In the genomic region with DNA sequence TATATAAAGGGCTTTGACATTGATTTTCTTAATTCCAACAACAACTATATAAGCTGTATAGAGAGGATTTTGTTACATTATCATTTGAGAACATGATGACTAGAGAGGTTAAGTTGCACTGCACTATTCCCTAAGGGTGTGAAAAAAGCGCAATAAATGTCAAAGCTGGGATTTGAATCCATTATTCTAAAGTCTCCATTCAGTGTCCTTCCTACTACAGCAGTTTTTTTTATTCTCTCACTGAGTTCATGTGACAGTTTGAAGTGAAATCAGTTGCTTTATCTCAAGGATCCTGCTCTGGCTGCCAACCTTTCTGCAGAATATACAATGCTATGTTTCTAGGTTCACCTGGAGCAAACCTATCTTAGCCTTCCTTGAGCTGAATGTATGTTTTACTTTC, we compare ENCODE assay signal across 34 cellular contexts.
"Had no signal": no experiment of that assay in that cellular context is flagged by ENCODE, and none has a peak within 500 bp of the region (broad histone marks: within the 10 kb centered on the region; RNA-seq: fewer than 3 reads in every experiment).

No MANE protein-coding gene starts in this region.

- H3K9me3 Mint-ChIP-seq: activated CD4-positive, alpha-beta T cell treated with anti-CD3 and anti-CD28 coated beads, Interleukin-2, amount 10 ng/mL, durations not matched to agents 7 days and 5 days; activated naive CD4-positive, alpha-beta T cell treated with anti-CD3 and anti-CD28 coated beads, Interleukin-2, amount 50 U/mL, for 24 hours; activated naive CD8-positive, alpha-beta T cell treated with anti-CD3 and anti-CD28 coated beads, Interleukin-2, amount 10 ng/mL, durations not matched to agents 7 days and 5 days; activated T-cell treated with anti-CD3 and anti-CD28 coated beads, Interleukin-2, amount 50 U/mL, for 24 hours; activated T-helper 2 cell treated with anti-CD3 and anti-CD28 coated beads, Interferon-gamma antibody, Interleukin-2, Interleukin-4, amounts not matched to agents 10 μg/mL and 5 μg/mL and 100 μg/mL, durations not matched to agents 14 hours and 24 hours and 36 hours; T-helper 1 cell treated with Interleukin-12 subunit alpha and Interleukin-12 subunit beta and Interleukin-4 antibody, amounts not matched to agents 30 μg/mL and 1 μg/mL, for 36 hours; T-helper 2 cell treated with Interferon-gamma antibody and Interleukin-4, amounts not matched to agents 5 μg/mL and 100 μg/mL, for 36 hours had no signal

- ATAC-seq: activated CD4-positive, alpha-beta T cell treated with anti-CD3 and anti-CD28 coated beads for 36 hours; activated CD4-positive, CD25-positive, alpha-beta regulatory T cell treated with anti-CD3 and anti-CD28 coated beads, Interleukin-2, amount 50 U/mL, for 24 hours; activated CD8-positive, alpha-beta T cell treated with anti-CD3 and anti-CD28 coated beads, Interleukin-2, amount 10 ng/mL, durations not matched to agents 7 days and 5 days; Panc1 had no signal

- H3K4me3 Mint-ChIP-seq: activated CD4-positive, alpha-beta T cell treated with anti-CD3 and anti-CD28 coated beads for 36 hours; activated CD4-positive, alpha-beta T cell treated with anti-CD3 and anti-CD28 coated beads, Interleukin-2, amount 10 ng/mL, durations not matched to agents 7 days and 5 days; activated CD8-positive, alpha-beta T cell treated with anti-CD3 and anti-CD28 coated beads, Interleukin-2, amount 10 ng/mL, durations not matched to agents 7 days and 5 days; activated naive CD4-positive, alpha-beta T cell treated with anti-CD3 and anti-CD28 coated beads, Interleukin-2, amount 50 U/mL, for 24 hours; activated naive CD8-positive, alpha-beta T cell treated with anti-CD3 and anti-CD28 coated beads, Interleukin-2, amount 10 ng/mL, durations not matched to agents 7 days and 5 days; activated T-cell treated with anti-CD3 and anti-CD28 coated beads, Interleukin-2, amount 50 U/mL, for 24 hours; central memory CD8-positive, alpha-beta T cell; T-helper 1 cell treated with Interleukin-12 subunit alpha and Interleukin-12 subunit beta and Interleukin-4 antibody, amounts not matched to agents 30 μg/mL and 1 μg/mL, for 36 hours; T-helper 2 cell treated with Interferon-gamma antibody and Interleukin-4, amounts not matched to agents 5 μg/mL and 100 μg/mL, for 36 hours had no signal

- H3K36me3 Mint-ChIP-seq: activated naive CD4-positive, alpha-beta T cell treated with anti-CD3 and anti-CD28 coated beads, Interleukin-2, amount 50 U/mL, for 24 hours; activated naive CD8-positive, alpha-beta T cell treated with anti-CD3 and anti-CD28 coated beads, Interleukin-2, amount 10 ng/mL, durations not matched to agents 7 days and 5 days had no signal

- H3K4me1 Mint-ChIP-seq: activated CD4-positive, alpha-beta T cell treated with anti-CD3 and anti-CD28 coated beads for 36 hours; activated CD4-positive, alpha-beta T cell treated with anti-CD3 and anti-CD28 coated beads, Interleukin-2, amount 10 ng/mL, durations not matched to agents 7 days and 5 days; activated naive CD4-positive, alpha-beta T cell treated with anti-CD3 and anti-CD28 coated beads, Interleukin-2, amount 50 U/mL, for 24 hours; activated naive CD8-positive, alpha-beta T cell treated with anti-CD3 and anti-CD28 coated beads, Interleukin-2, amount 10 ng/mL, durations not matched to agents 7 days and 5 days; central memory CD8-positive, alpha-beta T cell had no signal

- H3K27me3 Mint-ChIP-seq: activated CD4-positive, alpha-beta T cell treated with anti-CD3 and anti-CD28 coated beads for 36 hours; activated CD4-positive, alpha-beta T cell treated with anti-CD3 and anti-CD28 coated beads, Interleukin-2, amount 10 ng/mL, durations not matched to agents 7 days and 5 days; activated naive CD4-positive, alpha-beta T cell treated with anti-CD3 and anti-CD28 coated beads, Interleukin-2, amount 50 U/mL, for 24 hours; activated naive CD8-positive, alpha-beta T cell treated with anti-CD3 and anti-CD28 coated beads, Interleukin-2, amount 10 ng/mL, durations not matched to agents 7 days and 5 days; activated T-cell treated with anti-CD3 and anti-CD28 coated beads, Interleukin-2, amount 50 U/mL, for 24 hours; central memory CD8-positive, alpha-beta T cell had no signal

- H3K27ac ChIP-seq: ascending aorta, cardiac muscle cell, SJCRH30, SK-N-MC had no signal

- H3K4me3 ChIP-seq: ascending aorta, cardiac muscle cell, MG63, SJCRH30, SK-N-MC had no signal

- H3K4me1 ChIP-seq: ascending aorta had no signal

- H3K36me3 ChIP-seq: ascending aorta, cardiac muscle cell, MG63, SJCRH30 had no signal

- H3K27me3 ChIP-seq: ascending aorta, cardiac muscle cell, MG63, SJCRH30 had no signal

- DNase-seq: activated CD4-positive, alpha-beta T cell treated with anti-CD3 and anti-CD28 coated beads for 36 hours; activated CD4-positive, alpha-beta T cell treated with anti-CD3 and anti-CD28 coated beads, Interleukin-2, amount 10 ng/mL, durations not matched to agents 7 days and 5 days; activated CD4-positive, alpha-beta T cell treated with anti-CD3 and anti-CD28 coated beads, Interleukin-2, amount 50 U/mL, for 48 hours; activated CD8-positive, alpha-beta T cell treated with anti-CD3 and anti-CD28 coated beads, Interleukin-2, amount 10 ng/mL, durations not matched to agents 7 days and 5 days; activated gamma-delta T cell; activated naive CD4-positive, alpha-beta T cell treated with Interleukin-2 at 50 U/mL for 16 hours; activated naive CD8-positive, alpha-beta T cell treated with anti-CD3 and anti-CD28 coated beads, Interleukin-2, amount 10 ng/mL, durations not matched to agents 7 days and 5 days; activated T-cell treated with anti-CD3 and anti-CD28 coated beads, Interleukin-2, amount 50 U/mL, for 24 hours; amygdala; Kasumi-1; KBM-7; MG63; NCI-H1048; NCI-H1105 treated with DMSO at 0.1 percent for 48 hours; NCI-H1436; NCI-H1694; NCI-H1930; NCI-H2081 treated with DMSO at 0.1 percent for 48 hours; NCI-H2171 treated with DMSO at 0.1 percent for 48 hours; NCI-H2227 treated with DMSO at 0.1 percent for 48 hours; NCI-H446 treated with DMSO at 0.1 percent for 48 hours; NCI-H524; SHP77; SJCRH30 had no signal

- H3K27ac Mint-ChIP-seq: activated CD4-positive, alpha-beta T cell treated with anti-CD3 and anti-CD28 coated beads for 36 hours; activated CD4-positive, alpha-beta T cell treated with anti-CD3 and anti-CD28 coated beads, Interleukin-2, amount 10 ng/mL, durations not matched to agents 7 days and 5 days; activated CD8-positive, alpha-beta T cell treated with anti-CD3 and anti-CD28 coated beads, Interleukin-2, amount 10 ng/mL, durations not matched to agents 7 days and 5 days; activated naive CD4-positive, alpha-beta T cell treated with anti-CD3 and anti-CD28 coated beads, Interleukin-2, amount 50 U/mL, for 24 hours; activated naive CD8-positive, alpha-beta T cell treated with anti-CD3 and anti-CD28 coated beads, Interleukin-2, amount 10 ng/mL, durations not matched to agents 7 days and 5 days; activated T-cell treated with anti-CD3 and anti-CD28 coated beads, Interleukin-2, amount 50 U/mL, for 24 hours; activated T-helper 2 cell treated with anti-CD3 and anti-CD28 coated beads, Interferon-gamma antibody, Interleukin-2, Interleukin-4, amounts not matched to agents 10 μg/mL and 5 μg/mL and 100 μg/mL, durations not matched to agents 14 hours and 24 hours and 36 hours; T-helper 1 cell treated with Interleukin-12 subunit alpha and Interleukin-12 subunit beta and Interleukin-4 antibody, amounts not matched to agents 30 μg/mL and 1 μg/mL, for 36 hours; T-helper 2 cell treated with Interferon-gamma antibody and Interleukin-4, amounts not matched to agents 5 μg/mL and 100 μg/mL, for 36 hours had no signal

- H3K9me3 ChIP-seq: ascending aorta, MG63, SJCRH30 had no signal
